2 cellular contexts compared by ENCODE assay signal in the genomic region with DNA sequence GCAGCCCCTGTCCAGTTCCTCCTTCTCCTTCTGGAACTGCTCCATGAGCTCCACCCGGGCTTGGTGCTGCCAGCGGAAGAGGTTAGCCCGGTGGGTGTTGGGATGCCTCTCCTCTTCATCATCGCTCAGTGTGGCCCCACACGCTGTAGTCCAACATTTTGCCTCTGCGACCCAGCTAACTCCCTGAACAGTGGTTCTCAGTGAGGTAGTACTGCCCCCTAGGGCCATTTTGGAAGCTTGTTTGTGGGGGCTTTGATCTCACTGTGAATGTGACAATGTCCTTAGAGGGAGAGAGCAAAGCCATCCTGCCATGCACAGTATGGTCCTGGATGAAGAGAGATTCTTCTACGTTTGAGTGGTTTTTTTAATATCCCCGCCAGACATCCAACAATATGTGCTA. TPM values are rescaled to one million over a fixed set of nuclear protein-coding genes. Genes with fewer than 3 reads are reported as not detected.
"Had no signal": no experiment of that assay in that cellular context is flagged by ENCODE, and none has a peak within 500 bp of the region (broad histone marks: within the 10 kb centered on the region; RNA-seq: fewer than 3 reads in every experiment).

No MANE protein-coding gene starts in this region.

RNA-seq across cellular contexts. Expression of gene NPIPB9, which starts 50.2 kb away (rescaled TPM):
- total RNA-seq: GM23248, IMR-90 had no signal
- polyA plus RNA-seq: GM23248 had no signal
